Comparison of ENCODE assay signal across 9 cellular contexts in the genomic region with DNA sequence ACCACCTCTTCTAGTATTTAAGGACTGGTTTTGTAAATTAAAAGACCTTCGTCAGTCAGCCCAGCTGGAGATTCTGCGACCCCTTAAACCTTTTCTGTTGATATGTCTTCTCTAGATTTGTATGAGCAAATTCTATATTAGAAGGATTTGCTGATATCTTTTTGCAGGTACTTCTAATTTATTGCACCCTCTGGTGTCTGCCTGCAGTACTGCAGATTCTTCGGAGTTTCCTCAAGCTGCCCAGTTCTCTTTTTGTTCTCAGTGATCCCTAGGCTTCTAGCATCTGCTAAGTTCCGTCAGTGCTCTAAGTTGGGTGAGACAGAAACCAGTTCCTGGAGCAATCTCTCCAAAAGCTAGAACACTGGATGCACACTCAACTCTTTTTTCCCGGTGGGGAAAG.
DNase-seq lines count a peak whose midpoint lies in the region; ATAC-seq and TF ChIP-seq lines count a peak whose summit lies in the region.
"Had no signal": no experiment of that assay in that cellular context is flagged by ENCODE, and none has a peak within 500 bp of the region (broad histone marks: within the 10 kb centered on the region; RNA-seq: fewer than 3 reads in every experiment).

No MANE protein-coding gene starts in this region.

- no peaks in the 10 kb centered on the region for H3K4me1 ChIP-seq in ascending aorta

- no peaks in the 10 kb centered on the region for H3K4me1 Mint-ChIP-seq in immature natural killer cell

- H3K27ac ChIP-seq in RWPE1 (no peak overlapping the region), ascending aorta (no peak overlapping the region)

- H3K27me3 ChIP-seq in ascending aorta: no peaks in the 10 kb centered on the region

- POLR2A ChIA-PET in RWPE1 (lab: Yijun Ruan, JAX; ENCODE audit: low non-redundant PET): no interaction called here

- DNase-seq in DMS153 (lab: John Stamatoyannopoulos, UW) (peak; percentile 0), RWPE1 (ENCODE audit: low spot score) (peak; percentile 5), ascending aorta (ENCODE audit: low spot score in 2 of 2) (peak in 1 of 2 donors; percentile 67), immature natural killer cell (peak; percentile 3 to 20 (median 7))
- DNase-seq in stimulated activated CD4-positive, alpha-beta T cell treated with anti-CD3 and anti-CD28 coated beads, Interleukin-1b, Interleukin-23, amount 100 ng/mL, for 24 hours (ENCODE audit: low read depth in 4 of 4, low spot score in 1 of 4): peak; percentile 4 to 14 (median 8)

- ATAC-seq in GM19452 (IDR thresholded peaks at IDR 0.05; ENCODE audit: unreplicated experiment) (peak; percentile 74), HG03521 (IDR thresholded peaks at IDR 0.05; ENCODE audit: unreplicated experiment) (peak; percentile 65), GM19023 (IDR thresholded peaks at IDR 0.05; ENCODE audit: unreplicated experiment) (no peak)
- ATAC-seq: activated naive CD4-positive, alpha-beta T cell treated with anti-CD3 and anti-CD28 coated beads, Interleukin-2, amount 50 U/mL, for 72 hours had no signal

- no peaks in the 10 kb centered on the region for H3K36me3 ChIP-seq in ascending aorta

- CTCF ChIA-PET in RWPE1 (lab: Yijun Ruan, JAX): interaction anchor here (0.5 to 1.7 kb wide), 13 partner anchors 10 to 1358 kb away, joined by 3 to 4 read pairs (median 3); no protein-coding TSS in a partner anchor

- H3K27me3 Mint-ChIP-seq in immature natural killer cell (ENCODE audit: low read depth in 3 of 3): peaks cover 0 to 4% (median 0%) of the 10 kb centered on the region in 3 donors

- H3K36me3 Mint-ChIP-seq in immature natural killer cell: no peaks in the 10 kb centered on the region
- H3K36me3 Mint-ChIP-seq: activated naive CD4-positive, alpha-beta T cell treated with anti-CD3 and anti-CD28 coated beads, Interleukin-2, amount 50 U/mL, for 72 hours had no signal

- intact Hi-C loops in ascending aorta (cut with DNase I): loop anchor here (1.0 kb wide), 2 partner anchors 279 to 423 kb away; no protein-coding TSS in a partner anchor

- H3K4me3 ChIP-seq in ascending aorta: no peak overlapping the region

- H3K9me3 ChIP-seq in ascending aorta: no peaks in the 10 kb centered on the region

- TF ChIP-seq CTCF in RWPE1 (conservative IDR thresholded peaks at IDR 0.05; ENCODE audit: low read depth) (peak; percentile 77), ascending aorta (IDR thresholded peaks at IDR 0.05) (peak; percentile 26 to 75 (median 63))

- H3K9me3 Mint-ChIP-seq in immature natural killer cell: peaks cover 0 to 6% (median 0%) of the 10 kb centered on the region in 6 donors

- no peak overlapping the region for H3K27ac Mint-ChIP-seq in immature natural killer cell
- H3K27ac Mint-ChIP-seq: activated naive CD4-positive, alpha-beta T cell treated with anti-CD3 and anti-CD28 coated beads, Interleukin-2, amount 50 U/mL, for 72 hours had no signal

- H3K4me3 Mint-ChIP-seq in immature natural killer cell: no peak overlapping the region
